12 cellular contexts compared by ENCODE assay signal in the genomic region with DNA sequence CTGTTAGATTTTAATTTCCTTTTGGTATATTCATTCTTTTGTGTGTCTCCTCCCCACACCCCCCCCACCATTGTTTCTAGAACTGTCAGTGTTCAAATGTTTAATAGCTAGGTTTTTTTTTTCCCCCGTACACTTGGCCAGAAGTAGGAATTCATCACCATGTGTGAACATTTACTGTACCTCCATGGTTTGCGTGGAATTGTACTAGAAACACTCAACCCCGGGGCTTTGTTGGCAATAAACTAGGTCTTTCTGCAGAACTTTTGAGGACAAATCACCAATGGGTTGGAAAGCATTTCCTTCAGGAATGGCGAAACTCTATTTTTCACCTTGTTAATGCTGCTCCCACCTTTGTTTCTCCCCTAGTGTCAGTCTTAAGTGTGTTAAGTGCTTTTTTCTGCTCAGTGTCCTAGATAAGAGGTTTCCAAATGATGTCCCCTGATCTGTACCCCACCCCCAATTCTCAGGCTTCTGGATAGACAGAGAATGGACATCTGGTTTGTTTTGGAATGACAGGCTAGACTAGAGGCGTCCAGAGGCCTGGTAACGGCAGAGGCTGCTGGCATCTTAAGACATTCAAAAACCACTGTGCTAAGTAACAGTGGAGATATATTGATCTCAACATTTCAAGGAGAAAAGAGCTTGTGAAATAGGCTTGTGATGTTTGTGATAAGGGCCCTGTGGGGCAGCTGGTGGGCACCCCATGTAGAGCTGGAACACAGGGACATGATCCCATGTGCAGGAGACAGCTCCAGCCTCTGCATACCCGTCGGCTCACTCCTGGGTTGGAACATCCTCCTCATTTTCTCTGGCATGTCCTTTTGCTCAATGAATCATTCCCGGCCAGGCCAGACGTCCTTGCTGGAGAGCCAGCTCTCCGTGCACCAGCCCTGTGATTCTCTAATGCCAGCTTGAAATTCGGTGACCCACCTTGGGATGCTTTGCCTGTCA.
DNase-seq lines count a peak whose midpoint lies in the region; ATAC-seq and TF ChIP-seq lines count a peak whose summit lies in the region.
"Had no signal": no experiment of that assay in that cellular context is flagged by ENCODE, and none has a peak within 500 bp of the region (broad histone marks: within the 10 kb centered on the region; RNA-seq: fewer than 3 reads in every experiment).

No MANE protein-coding gene starts in this region.

- H3K36me3 ChIP-seq in IMR-90 (ENCODE audit: control insufficient read depth, insufficient read depth, low read length), result peaks cover 8% of the 10 kb centered on the region; the same call in 1 of the 2 replicates
- peaks cover 0 to 12% of the 10 kb centered on the region in 2 experiments for H3K36me3 ChIP-seq in mesenchymal stem cell (ENCODE audit: control insufficient read depth in 1 of 2, insufficient read depth in 2 of 2, low read depth in 1 of 2, low read length in 2 of 2)

- DNase-seq in A172 (ENCODE audit: low spot score) (peak; percentile 51), IMR-90 (peak; percentile 81), chondrocyte (ENCODE audit: low spot score) (no peak), mesenchymal stem cell (peak; percentile 94), COLO829 (ENCODE audit: low spot score) (no peak), HEK293T (ENCODE audit: extremely low spot score) (no peak)
- DNase-seq: activated T-cell treated with anti-CD3 and anti-CD28 coated beads, Interleukin-2, amount 50 U/mL, for 48 hours; AML-193; NCI-H2081 treated with DMSO at 0.1 percent for 48 hours had no signal

- H3K9ac ChIP-seq in IMR-90 (ENCODE audit: low read depth, low read length) (peak overlapping the region; percentile 31), mesenchymal stem cell (ENCODE audit: low read length) (peak overlapping the region; percentile 63)

- H3K36me3 Mint-ChIP-seq in chondrocyte (ENCODE audit: low read depth), result no peaks in the 10 kb centered on the region

- H3K27ac ChIP-seq in IMR-90 (ENCODE audit: insufficient read depth, low read length), result peak overlapping the region; percentile 54
- no peak overlapping the region for H3K27ac ChIP-seq in mesenchymal stem cell (ENCODE audit: low read length, poor library complexity, severe bottlenecking)

- H3K56ac ChIP-seq in IMR-90 (ENCODE audit: extremely low read depth, insufficient read depth, low read length), result peak overlapping the region; percentile 65

- H3K79me1 ChIP-seq in IMR-90 (ENCODE audit: low read depth in 1 of 2, low read length in 2 of 2), result peaks cover 6 to 87% of the 10 kb centered on the region in 2 experiments; a peak in 3 of 4 replicates
- H3K79me1 ChIP-seq in mesenchymal stem cell (replicated peaks; ENCODE audit: low read length, poor library complexity, severe bottlenecking), result peaks cover 34% of the 10 kb centered on the region

- H3K4me2 ChIP-seq in IMR-90 (ENCODE audit: low read depth, low read length) (peak overlapping the region; percentile 14), mesenchymal stem cell (ENCODE audit: low read length, poor library complexity, severe bottlenecking) (no peak overlapping the region)

- in situ Hi-C loops in IMR-90 (cut with MboI; ENCODE audit: low sequenced_read_pairs), result no loop called here

- H3K27ac Mint-ChIP-seq in chondrocyte (ENCODE audit: unreplicated experiment), result peak overlapping the region; percentile 86

- CTCF ChIA-PET in IMR-90 (lab: Yijun Ruan, JAX), result interaction anchor here (0.5 to 0.6 kb wide), 2 partner anchors 100 to 291 kb away, joined by 4 read pairs; no protein-coding TSS in a partner anchor
- CTCF ChIA-PET in HEK293T (lab: Yijun Ruan, JAX), result interaction anchor here (0.6 to 1.0 kb wide), 2 partner anchors 21 to 26 kb away, joined by 3 read pairs; no protein-coding TSS in a partner anchor

- H3K27me3 ChIP-seq in IMR-90 (ENCODE audit: control insufficient read depth, insufficient read depth, low read length) (no peaks in the 10 kb centered on the region), mesenchymal stem cell (ENCODE audit: control insufficient read depth in 1 of 2, insufficient read depth in 1 of 2, low read length in 2 of 2) (no peaks in the 10 kb centered on the region)

- H4K8ac ChIP-seq in IMR-90 (ENCODE audit: low read depth in 2 of 2, low read length in 2 of 2) (peak overlapping the region; percentile 82 to 88), mesenchymal stem cell (ENCODE audit: low read length) (peak overlapping the region; percentile 30)

- H3K4ac ChIP-seq in IMR-90 (ENCODE audit: low read depth, low read length) (peak overlapping the region; percentile 75), mesenchymal stem cell (ENCODE audit: low read depth in 1 of 2, low read length in 2 of 2) (peak overlapping the region; percentile 2 to 92)

- peak overlapping the region; percentile 67 for H3K14ac ChIP-seq in IMR-90 (replicated peaks; ENCODE audit: low read depth, low read length)
- no peak overlapping the region for H3K14ac ChIP-seq in mesenchymal stem cell (ENCODE audit: low read length in 2 of 2)

- peak; percentile 16 for ATAC-seq in IMR-90 (ENCODE audit: low read depth)
- ATAC-seq in GM18868 (IDR thresholded peaks at IDR 0.05; ENCODE audit: unreplicated experiment), result no peak
- no peak for ATAC-seq in GM21360 (IDR thresholded peaks at IDR 0.05; ENCODE audit: unreplicated experiment)
- ATAC-seq: mucosa of descending colon had no signal

- peaks cover 23% of the 10 kb centered on the region; the same call in 1 of the 2 replicates for H4K20me1 ChIP-seq in IMR-90 (ENCODE audit: insufficient read depth, low read length)

- H3K18ac ChIP-seq in IMR-90 (ENCODE audit: low read depth, low read length) (peak overlapping the region; percentile 85), mesenchymal stem cell (ENCODE audit: low read depth in 1 of 2, low read length in 2 of 2) (peak overlapping the region; percentile 74 to 90)

- TF ChIP-seq RAD21 in IMR-90 (IDR thresholded peaks at IDR 0.05; ENCODE audit: low read length), result no peak

- H3K9me1 ChIP-seq in IMR-90 (ENCODE audit: insufficient read depth, low read length), result peaks cover 35% of the 10 kb centered on the region

- H3K9me3 ChIP-seq in IMR-90 (ENCODE audit: control insufficient read depth, insufficient read depth, low read length), result no peaks in the 10 kb centered on the region
- H3K9me3 ChIP-seq in mesenchymal stem cell (ENCODE audit: control insufficient read depth, low read length), result no peaks in the 10 kb centered on the region
- H3K9me3 ChIP-seq: mucosa of descending colon had no signal

- intact Hi-C loops in IMR-90 (cut with micrococcal nuclease), result loop anchor here (10.0 kb wide), 1 partner anchor 198 kb away; no protein-coding TSS in a partner anchor

- no peak overlapping the region for H3K4me3 Mint-ChIP-seq in chondrocyte (ENCODE audit: unreplicated experiment)

- H3K23ac ChIP-seq in IMR-90 (ENCODE audit: low read depth, low read length) (peak overlapping the region; percentile 95), mesenchymal stem cell (ENCODE audit: low read length in 2 of 2) (no peak overlapping the region)

- H2BK5ac ChIP-seq in IMR-90 (ENCODE audit: low read depth, low read length, poor library complexity, severe bottlenecking) (peak overlapping the region; percentile 90), mesenchymal stem cell (ENCODE audit: low read depth, low read length, poor library complexity, severe bottlenecking) (no peak overlapping the region)

- no peaks in the 10 kb centered on the region for H3K9me3 Mint-ChIP-seq in chondrocyte (ENCODE audit: low read depth)

- H2AFZ ChIP-seq in IMR-90 (replicated peaks; ENCODE audit: low read length, poor library complexity) (no peak overlapping the region), mesenchymal stem cell (ENCODE audit: low read depth, low read length) (no peak overlapping the region)

- peak overlapping the region; percentile 51; the same call in 2 of the 3 replicates for H2BK15ac ChIP-seq in IMR-90 (ENCODE audit: low read depth, low read length)
- peak overlapping the region; percentile 32 for H2BK15ac ChIP-seq in mesenchymal stem cell (ENCODE audit: low read depth, poor library complexity, severe bottlenecking)

- no peak overlapping the region for H2AK9ac ChIP-seq in IMR-90 (replicated peaks; ENCODE audit: low read depth, low read length, poor library complexity)

- no peak for TF ChIP-seq POLR2A in IMR-90 (IDR thresholded peaks at IDR 0.05; ENCODE audit: low read depth, low read length)

- H2BK12ac ChIP-seq in mesenchymal stem cell (ENCODE audit: low read length in 2 of 2), result peak overlapping the region; percentile 64 to 95

- H2AK5ac ChIP-seq in IMR-90 (ENCODE audit: low read depth, low read length), result peak overlapping the region; percentile 73
- no peak overlapping the region for H2AK5ac ChIP-seq in mesenchymal stem cell (ENCODE audit: low read length, severe bottlenecking)

- H3K4me1 Mint-ChIP-seq in chondrocyte (ENCODE audit: low read depth), result peaks cover 81% of the 10 kb centered on the region

- H2BK20ac ChIP-seq in IMR-90 (ENCODE audit: low read depth, low read length), result peak overlapping the region; percentile 84

- H2BK120ac ChIP-seq in IMR-90 (ENCODE audit: low read depth, low read length) (peak overlapping the region; percentile 88), mesenchymal stem cell (ENCODE audit: low read depth, low read length) (peak overlapping the region; percentile 77)

- H3K4me3 ChIP-seq in IMR-90 (ENCODE audit: insufficient read depth, low read depth, low read length) (no peak overlapping the region), mesenchymal stem cell (ENCODE audit: insufficient read depth in 1 of 2, low read depth in 1 of 2, low read length in 2 of 2) (peak overlapping the region in 1 of 2 experiments; percentile 5)
- H3K4me3 ChIP-seq: mucosa of descending colon had no signal

- 40% methylated on average over 1 of the region's 12 CpGs; no CpG with 5 or more reads in 1 of the 2 experiments for WGBS in IMR-90 (ENCODE audit: extremely low coverage in 2 of 2, insufficient read length in 1 of 2), 2 experiments
- 6% methylated on average over 9 of the region's 12 CpGs for WGBS in mesenchymal stem cell

- POLR2A ChIA-PET in IMR-90 (lab: Charles Lee; ENCODE audit: unreplicated experiment) (interaction anchor here (0.6 kb wide), 1 partner anchor 164 kb away, joined by 3 read pairs; no protein-coding TSS in a partner anchor), HEK293T (lab: Yijun Ruan, JAX) (no interaction called here)

- BruUV-seq in IMR-90 (replicated peaks; lab: Mats Ljungman, UMichigan), result no TSS peak

- H3K4me1 ChIP-seq in IMR-90 (ENCODE audit: control insufficient read depth, insufficient read depth, low read length) (peaks cover 66% of the 10 kb centered on the region), mesenchymal stem cell (ENCODE audit: control insufficient read depth, insufficient read depth, low read depth, low read length) (peaks cover 25% of the 10 kb centered on the region)

- dilution Hi-C loops in IMR-90 (cut with HindIII; ENCODE audit: low sequenced_read_pairs, unreplicated experiment), result no loop called here

- H4K91ac ChIP-seq in IMR-90 (ENCODE audit: insufficient read depth, low read depth, low read length) (peak overlapping the region; percentile 56), mesenchymal stem cell (ENCODE audit: low read length) (peak overlapping the region; percentile 57)

- H4K5ac ChIP-seq in IMR-90 (ENCODE audit: low read depth, low read length), result peak overlapping the region; percentile 67

- no peak for TF ChIP-seq CTCF in IMR-90 (conservative IDR thresholded peaks at IDR 0.05; ENCODE audit: low read depth, low read length)
- TF ChIP-seq CTCF in chondrocyte (IDR thresholded peaks at IDR 0.05), result no peak

- H3K27me3 Mint-ChIP-seq in chondrocyte (ENCODE audit: low read depth), result no peaks in the 10 kb centered on the region

TF ChIP-seq in HEK293T, 16 proteins besides CTCF, POLR2A, EP300 and RAD21 (continues in another document):
- no peak for TF ChIP-seq SUZ12 (IDR thresholded peaks at IDR 0.05)

Comparison
In these comparisons a context has a peak if more than half of its experiments do, and no peak if none do; other contexts are left out.
1. DNase-seq: peak in A172 (single experiment), IMR-90 (single experiment) and mesenchymal stem cell (single experiment); none in chondrocyte (single experiment), COLO829 (single experiment) and HEK293T (single experiment).